Comparison of ENCODE assay signal across 1 cellular context in genomic region chr22:33854724-33855123, GRCh38.
TF ChIP-seq lines count a peak whose summit lies in the region.

No MANE protein-coding gene starts in this region.

TF ChIP-seq in GM23338, 12 proteins besides CTCF, POLR2A, EP300 and RAD21:
- TF ChIP-seq REST (IDR thresholded peaks at IDR 0.05; ENCODE audit: unreplicated experiment) (no peak), ZNF331 (CRISPR knock-in tag; IDR thresholded peaks at IDR 0.05; ENCODE audit: low read depth) (no peak), POLR2AphosphoS5 (IDR thresholded peaks at IDR 0.05; ENCODE audit: low read depth) (no peak), NANOG (IDR thresholded peaks at IDR 0.05; ENCODE audit: borderline replicate concordance) (no peak), CREB1 (CRISPR knock-in tag; IDR thresholded peaks at IDR 0.05; ENCODE audit: low read depth) (no peak), EZH2 (IDR thresholded peaks at IDR 0.05; ENCODE audit: low read depth, unreplicated experiment) (no peak), ZNF462 (CRISPR knock-in tag; IDR thresholded peaks at IDR 0.05) (no peak), EZH2phosphoT487 (IDR thresholded peaks at IDR 0.05; ENCODE audit: unreplicated experiment) (no peak), ETS1 (IDR thresholded peaks at IDR 0.05) (no peak), JUNB (IDR thresholded peaks at IDR 0.05; ENCODE audit: unreplicated experiment) (no peak), STAT1 (IDR thresholded peaks at IDR 0.05; ENCODE audit: unreplicated experiment) (no peak), ZNF114 (CRISPR knock-in tag; IDR thresholded peaks at IDR 0.05) (no peak)
TF ChIP-seq in GM23338: peak in this region for 0.
